9 cellular contexts compared by ENCODE assay signal in the genomic region with DNA sequence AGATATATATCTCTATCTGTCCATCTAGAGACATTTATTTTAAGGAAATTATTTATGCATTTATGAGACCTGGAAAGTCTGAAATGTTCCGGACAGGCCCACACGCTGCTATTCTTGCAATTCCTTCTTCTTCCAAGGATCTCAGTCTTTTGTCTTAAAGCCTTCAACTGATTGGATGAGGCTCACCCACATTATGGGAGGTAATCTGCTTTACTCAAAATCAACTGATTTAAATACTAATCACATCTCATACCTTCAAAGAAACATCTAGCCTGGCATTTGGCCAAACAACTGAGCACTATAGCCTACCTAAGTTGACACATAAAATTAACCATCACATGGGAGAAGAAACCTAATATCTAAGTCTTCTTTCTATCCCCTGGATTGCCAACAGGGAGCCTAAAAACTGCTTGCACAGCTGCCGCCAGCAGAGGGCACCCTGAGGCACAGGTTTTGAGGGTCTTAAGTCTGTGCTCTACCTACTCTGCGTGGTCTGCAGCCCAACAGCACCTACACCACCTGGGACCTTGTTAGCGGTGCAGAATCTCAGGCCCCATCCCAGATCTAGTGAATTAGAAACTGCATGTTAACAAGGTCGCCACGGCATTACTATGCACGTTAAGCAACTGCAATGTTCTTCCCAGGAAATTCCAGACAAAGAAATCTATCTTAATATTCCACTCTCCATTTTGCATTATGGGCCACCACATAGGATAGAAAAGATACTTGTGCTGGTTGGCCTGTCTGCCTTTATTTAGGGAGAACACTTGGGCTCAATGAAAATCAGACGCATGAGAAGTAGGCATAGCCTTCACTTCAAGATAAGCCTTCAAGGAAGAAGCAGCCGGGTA.
DNase-seq lines count a peak whose midpoint lies in the region; ATAC-seq lines count a peak whose summit lies in the region.
"Had no signal": no experiment of that assay in that cellular context is flagged by ENCODE, and none has a peak within 500 bp of the region (broad histone marks: within the 10 kb centered on the region; RNA-seq: fewer than 3 reads in every experiment).

No MANE protein-coding gene starts in this region.

- H3K36me3 ChIP-seq in SJSA1: no peaks in the 10 kb centered on the region
- H3K36me3 ChIP-seq: BLaER1 had no signal

- no peaks in the 10 kb centered on the region for H3K27me3 ChIP-seq in SJSA1 (replicated peaks)
- H3K27me3 ChIP-seq: BLaER1 had no signal

- ATAC-seq in stimulated activated naive CD8-positive, alpha-beta T cell treated with anti-CD3 and anti-CD28 coated beads, Interleukin-15, Interleukin-2, amounts not matched to agents 100 U/mL and 50 U/mL, for 24 hours: no peak
- ATAC-seq in HG03521 (IDR thresholded peaks at IDR 0.05; ENCODE audit: unreplicated experiment): no peak

- H3K9me3 ChIP-seq in SJSA1 (replicated peaks): no peaks in the 10 kb centered on the region
- H3K9me3 ChIP-seq: BLaER1 had no signal

- no peaks in the 10 kb centered on the region for H3K4me1 ChIP-seq in SJSA1 (replicated peaks)
- H3K4me1 ChIP-seq: BLaER1 had no signal

- peak; percentile 14 for DNase-seq in NCI-H146 (lab: John Stamatoyannopoulos, UW)
- DNase-seq in NCI-H146 treated with DMSO at 0.1 percent for 48 hours (lab: John Stamatoyannopoulos, UW; ENCODE audit: unreplicated experiment): no peak
- peak; percentile 50 for DNase-seq in HK-2 (ENCODE audit: unreplicated experiment)
- DNase-seq in SJSA1 (ENCODE audit: low read depth in 1 of 2, low spot score in 2 of 2): peak; percentile 16 to 42
- peak; percentile 42 for DNase-seq in glomerular visceral epithelial cell (ENCODE audit: extremely low spot score)
- peak; percentile 34 for DNase-seq in stimulated activated naive CD8-positive, alpha-beta T cell treated with anti-CD3 and anti-CD28 coated beads, Interleukin-15, Interleukin-2, amounts not matched to agents 100 U/mL and 50 U/mL, for 24 hours
- DNase-seq in cerebellar nuclear complex (lab: John Stamatoyannopoulos, UW): no peak

- H3K4me3 ChIP-seq in SJSA1: no peak overlapping the region
- H3K4me3 ChIP-seq: BLaER1 had no signal

- H3K27ac ChIP-seq in SJSA1: no peak overlapping the region
- H3K27ac ChIP-seq: BLaER1 had no signal

Comparison
In these comparisons a context has a peak if more than half of its experiments do, and no peak if none do; other contexts are left out.
1. DNase-seq: peak in NCI-H146 (single experiment), HK-2 (single experiment), SJSA1 (2 of 2), glomerular visceral epithelial cell (single experiment) and stimulated activated naive CD8-positive, alpha-beta T cell treated with anti-CD3 and anti-CD28 coated beads, Interleukin-15, Interleukin-2, amounts not matched to agents 100 U/mL and 50 U/mL, for 24 hours (single experiment); none in NCI-H146 treated with DMSO at 0.1 percent for 48 hours (single experiment) and cerebellar nuclear complex (0 of 2).